In the genomic region with DNA sequence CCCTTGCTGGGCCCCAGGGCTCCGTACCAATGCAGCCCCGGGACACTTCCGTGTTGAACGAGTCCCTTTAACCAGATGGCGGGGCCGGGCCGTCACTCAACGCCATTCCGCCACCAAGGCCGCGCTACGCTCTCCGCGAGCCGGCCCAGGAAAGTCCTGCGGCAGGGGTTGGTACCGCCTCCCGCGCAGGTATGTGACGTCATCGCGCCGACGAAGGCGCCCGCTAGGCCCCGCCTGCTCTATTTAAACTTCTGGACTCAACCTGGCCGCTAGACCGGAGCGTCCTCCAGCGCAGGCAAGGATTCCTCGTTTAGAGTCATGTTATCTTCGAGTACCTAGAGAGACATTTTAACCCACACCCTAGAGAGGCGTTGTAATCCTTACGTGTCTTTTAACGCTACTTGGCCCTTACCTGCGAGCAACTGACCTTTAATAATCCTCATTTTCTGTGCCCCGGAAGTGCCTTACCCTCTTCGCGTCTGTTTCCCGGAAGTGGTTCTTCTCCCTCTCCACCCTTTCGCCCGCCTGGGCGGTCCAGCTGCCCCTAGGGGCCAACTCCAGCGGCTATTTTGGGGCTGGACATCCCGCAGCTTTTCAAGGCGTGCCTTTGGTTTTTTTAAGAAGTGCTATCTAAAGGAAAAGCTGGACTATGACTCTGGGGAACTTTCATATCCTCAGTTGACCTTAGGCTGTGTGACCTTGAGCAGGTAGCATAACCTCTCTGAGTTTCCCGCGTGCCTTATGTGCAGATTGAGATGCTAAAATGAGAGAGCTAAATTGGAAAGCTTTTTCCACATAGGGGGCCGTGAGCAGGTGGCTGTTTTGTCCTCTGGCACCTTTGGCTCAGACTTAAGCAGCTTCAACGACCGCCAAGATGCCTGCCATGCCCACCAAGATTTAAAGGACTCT, we compare ENCODE assay signal across 8 cellular contexts. TPM values are rescaled to one million over a fixed set of nuclear protein-coding genes. Genes with fewer than 3 reads are reported as not detected.
DNase-seq lines count a peak whose midpoint lies in the region; ATAC-seq and TF ChIP-seq lines count a peak whose summit lies in the region.

A gene with protein sequence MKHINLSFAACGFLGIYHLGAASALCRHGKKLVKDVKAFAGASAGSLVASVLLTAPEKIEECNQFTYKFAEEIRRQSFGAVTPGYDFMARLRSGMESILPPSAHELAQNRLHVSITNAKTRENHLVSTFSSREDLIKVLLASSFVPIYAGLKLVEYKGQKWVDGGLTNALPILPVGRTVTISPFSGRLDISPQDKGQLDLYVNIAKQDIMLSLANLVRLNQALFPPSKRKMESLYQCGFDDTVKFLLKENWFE (minus strand): TSS at position 155 of the 909 bp plus-strand sequence. CDS start 1,294 bp downstream, outside the sequence.

- TF ChIP-seq CTCF in AG10803 (conservative IDR thresholded peaks at IDR 0.05; ENCODE audit: low read length) (peak; percentile 39), foreskin fibroblast (IDR thresholded peaks at IDR 0.05; ENCODE audit: low read depth, low read length) (peak; percentile 14), neural progenitor cell (IDR thresholded peaks at IDR 0.05) (peak; percentile 41), stomach (IDR thresholded peaks at IDR 0.05) (peak in 1 of 7 experiments; percentile 21)

- H3K4me3 Mint-ChIP-seq in neural progenitor cell = peak within 1 kb of the TSS; percentile 87

- H3K4me3 ChIP-seq in AG10803 (ENCODE audit: low read length) = peak within 1 kb of the TSS; percentile 59
- H3K4me3 ChIP-seq in foreskin fibroblast (ENCODE audit: low read depth in 1 of 2, low read length in 2 of 2) = peak within 1 kb of the TSS; percentile 51 to 66
- H3K4me3 ChIP-seq in neural progenitor cell = peak within 1 kb of the TSS; percentile 62
- peak within 1 kb of the TSS; percentile 47 to 65 (median 56) for H3K4me3 ChIP-seq in stomach

- H3K9me3 Mint-ChIP-seq in neural progenitor cell = no peaks in the 10 kb centered on the region

- no peaks in the 10 kb centered on the region for H3K4me1 ChIP-seq in neural progenitor cell
- H3K4me1 ChIP-seq in stomach = peaks cover 0 to 18% (median 11%) of the 10 kb centered on the region in 4 donors

- H3K9me3 ChIP-seq in neural progenitor cell (ENCODE audit: low read depth) = no peaks in the 10 kb centered on the region
- H3K9me3 ChIP-seq in stomach = no peaks in the 10 kb centered on the region

- intact Hi-C loops in stomach (cut with DNase I; ENCODE audit: low total_unique reads) = no loop called here

- H3K27me3 ChIP-seq in neural progenitor cell (no peaks in the 10 kb centered on the region), stomach (no peaks in the 10 kb centered on the region)

- peaks cover 5% of the 10 kb centered on the region for H4K20me1 ChIP-seq in neural progenitor cell (ENCODE audit: low read depth)

- peaks cover 9% of the 10 kb centered on the region for H3K27me3 Mint-ChIP-seq in neural progenitor cell (ENCODE audit: insufficient read depth, low read depth)

- H3F3A ChIP-seq in neural progenitor cell (ENCODE audit: low read depth) = no peaks in the 10 kb centered on the region

- peak; percentile 93 for ATAC-seq in HG03432 (IDR thresholded peaks at IDR 0.05; ENCODE audit: unreplicated experiment)

- H3K4me2 ChIP-seq in neural progenitor cell = peak within 1 kb of the TSS; percentile 68

- peak within 1 kb of the TSS; percentile 6 for H3K27ac ChIP-seq in neural progenitor cell
- peak within 1 kb of the TSS; percentile 78 to 89 (median 85) for H3K27ac ChIP-seq in stomach

- peak within 1 kb of the TSS; percentile 60 for H3K9ac ChIP-seq in neural progenitor cell

- no peaks in the 10 kb centered on the region for H3K79me2 ChIP-seq in neural progenitor cell (ENCODE audit: low read depth)

- no peaks in the 10 kb centered on the region for H3K36me3 Mint-ChIP-seq in neural progenitor cell

- peak within 1 kb of the TSS; percentile 84 for H2AFZ ChIP-seq in neural progenitor cell (replicated peaks)

- no peaks in the 10 kb centered on the region for H3K36me3 ChIP-seq in neural progenitor cell
- peaks cover 0 to 15% (median under 1%) of the 10 kb centered on the region in 4 donors for H3K36me3 ChIP-seq in stomach

- DNase-seq in AG10803 (ENCODE audit: low read depth) = peak; percentile 58
- peak; percentile 90 for DNase-seq in RPMI8226
- DNase-seq in activated gamma-delta T cell treated with Interleukin-2 at 50 U/mL for 16 hours = peak; percentile 81
- peak; percentile 64 to 86 for DNase-seq in foreskin fibroblast
- peak; percentile 87 for DNase-seq in neural progenitor cell (ENCODE audit: low spot score)
- DNase-seq in stomach = peak; percentile 93

- no peak within 1 kb of the TSS for H3K27ac Mint-ChIP-seq in neural progenitor cell

- peak; percentile 95 for TF ChIP-seq POLR2A in GM19099 (IDR thresholded peaks at IDR 0.05; ENCODE audit: extremely low read depth, insufficient read length, low read depth)
- TF ChIP-seq POLR2A in stomach (IDR thresholded peaks at IDR 0.05) = no peak

- TF ChIP-seq EP300 in stomach (IDR thresholded peaks at IDR 0.05) = no peak

- WGBS in stomach, 5 donors = 6 to 12% (median 8%) methylated on average over 20 to 52 of the region's 52 CpGs

- peaks cover 5% of the 10 kb centered on the region for H3K4me1 Mint-ChIP-seq in neural progenitor cell

RNA-seq across cellular contexts. Expression of the gene that starts here (rescaled TPM):
- total RNA-seq in neural progenitor cell (ENCODE audit: low replicate concordance) (17.4 and 40.0 TPM in 2 replicates), stomach (10 to 100 TPM in 3 of 5 donors, 1 to 10 TPM in 1, not detected in 1; 1.4 to 28.6 (median 17.1) TPM)
- polyA plus RNA-seq in stomach = 10 to 100 TPM; 12.6 to 22.0 (median 14.0) TPM

Comparison
In these comparisons a context has a peak if more than half of its experiments do, and no peak if none do; other contexts are left out.
1. Peak in every context shown above with its lines: DNase-seq, ATAC-seq, H3K4me3 ChIP-seq and H3K27ac ChIP-seq.